Comparison of ENCODE assay signal across 8 cellular contexts in genomic region chr14:106308839-106309389, GRCh38.
DNase-seq lines count a peak whose midpoint lies in the region; ATAC-seq and TF ChIP-seq lines count a peak whose summit lies in the region.

No MANE protein-coding gene starts in this region.

- intact Hi-C loops in left cardiac atrium (cut with DNase I), result no loop called here

- H3K4me3 ChIP-seq in HFF-Myc (replicated peaks; ENCODE audit: low read depth, low read length), result no peak overlapping the region

- no peak for DNase-seq in HFF-Myc (ENCODE audit: extremely low read depth, low read depth)
- DNase-seq in NCI-H146 treated with DMSO at 0.1 percent for 48 hours (lab: John Stamatoyannopoulos, UW; ENCODE audit: unreplicated experiment), result peak; percentile 59
- DNase-seq in activated T-cell treated with anti-CD3 and anti-CD28 coated beads for 1 hour (ENCODE audit: low read depth), result peak; percentile 43
- peak; percentile 32 for DNase-seq in left cardiac atrium
- DNase-seq in stimulated activated CD8-positive, alpha-beta memory T cell treated with anti-CD3 and anti-CD28 coated beads, Interleukin-12 subunit alpha, Interleukin-12 subunit beta, amount 100 ng/mL, for 24 hours (ENCODE audit: extremely low read depth), result peak; percentile 68
- no peak for DNase-seq in NCI-H446 (lab: John Stamatoyannopoulos, UW)
- DNase-seq in KG1 (lab: John Stamatoyannopoulos, UW), result no peak

- ATAC-seq in GM18498 (IDR thresholded peaks at IDR 0.05; ENCODE audit: unreplicated experiment) (peak; percentile 94), left cardiac atrium (no peak)

- TF ChIP-seq CTCF in HFF-Myc (IDR thresholded peaks at IDR 0.05; ENCODE audit: low read depth, low read length, missing control alignments), result peak; percentile 80

Comparison
In these comparisons a context has a peak if more than half of its experiments do, and no peak if none do; other contexts are left out.
1. DNase-seq: peak in NCI-H146 treated with DMSO at 0.1 percent for 48 hours (single experiment), activated T-cell treated with anti-CD3 and anti-CD28 coated beads for 1 hour (single experiment), left cardiac atrium (single experiment) and stimulated activated CD8-positive, alpha-beta memory T cell treated with anti-CD3 and anti-CD28 coated beads, Interleukin-12 subunit alpha, Interleukin-12 subunit beta, amount 100 ng/mL, for 24 hours (single experiment); none in HFF-Myc (single experiment), NCI-H446 (0 of 2) and KG1 (single experiment).